Comparison of ENCODE assay signal across 1 cellular context in genomic region chr15:72276326-72276700, GRCh38.
TF ChIP-seq lines count a peak whose summit lies in the region.

No MANE protein-coding gene starts in this region.

TF ChIP-seq in IMR-90, 13 proteins besides CTCF, POLR2A, EP300 and RAD21:
- TF ChIP-seq SMC3 (IDR thresholded peaks at IDR 0.05; ENCODE audit: low read depth, low read length) (no peak), MAFK (IDR thresholded peaks at IDR 0.05; ENCODE audit: low read depth, low read length) (no peak), RFX5 (IDR thresholded peaks at IDR 0.05; ENCODE audit: low read depth, low read length) (no peak), USF2 (IDR thresholded peaks at IDR 0.05; ENCODE audit: low read depth, low read length) (peak; percentile 45; the same call in 1 of the 2 replicates), RCOR1 (IDR thresholded peaks at IDR 0.05; ENCODE audit: insufficient replicate concordance, low read length) (no peak), NFE2L2 (IDR thresholded peaks at IDR 0.05; ENCODE audit: low read depth, low read length) (no peak), FOS (IDR thresholded peaks at IDR 0.05; ENCODE audit: low read depth, low read length) (no peak), MAZ (IDR thresholded peaks at IDR 0.05; ENCODE audit: borderline replicate concordance, low read depth, low read length) (no peak)
TF ChIP-seq in IMR-90: peak in this region for 1.
